In genomic region chr6:12148841-12149240, GRCh38 we compare ENCODE assay signal across 1 cellular context.
TF ChIP-seq lines count a peak whose summit lies in the region.

No MANE protein-coding gene starts in this region.

TF ChIP-seq in GM12878, 131 proteins besides CTCF, POLR2A, EP300 and RAD21 (continued from another document):
- TF ChIP-seq PRDM15 (CRISPR knock-in tag; IDR thresholded peaks at IDR 0.05) = no peak
- TF ChIP-seq ATF3 (IDR thresholded peaks at IDR 0.05; ENCODE audit: borderline replicate concordance, extremely low read depth, low read depth, low read length) = no peak
